Comparison of ENCODE assay signal across 8 cellular contexts in the genomic region with DNA sequence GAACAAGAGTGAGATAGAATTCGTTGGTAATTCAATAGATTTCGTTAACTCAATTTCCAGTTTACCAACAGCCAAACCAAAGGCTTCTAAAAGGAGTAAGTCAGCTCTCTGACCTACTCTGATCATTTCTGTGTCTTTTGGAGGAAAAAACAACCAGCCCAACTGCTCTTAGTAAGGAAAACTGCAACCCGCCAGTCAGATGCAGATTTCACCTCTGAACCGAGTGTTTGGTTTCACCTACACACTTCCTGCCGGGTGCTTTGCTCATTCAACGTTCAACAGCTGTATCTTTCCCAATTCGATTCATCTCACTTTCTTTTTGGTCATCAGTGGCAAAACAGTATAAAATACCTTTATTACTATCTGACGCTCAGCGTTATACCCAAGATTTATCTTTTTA. TPM values are rescaled to one million over a fixed set of nuclear protein-coding genes. Genes with fewer than 3 reads are reported as not detected.
DNase-seq lines count a peak whose midpoint lies in the region; ATAC-seq, FAIRE-seq and TF ChIP-seq lines count a peak whose summit lies in the region.

No MANE protein-coding gene starts in this region.

- H4K20me1 ChIP-seq in astrocyte (ENCODE audit: insufficient read depth, low read length), result no peaks in the 10 kb centered on the region

- H3K4me1 ChIP-seq in HUES6 (ENCODE audit: control insufficient read depth, insufficient read depth, low read length) (peaks cover 29% of the 10 kb centered on the region), astrocyte (ENCODE audit: insufficient read depth, low read length) (peaks cover 10% of the 10 kb centered on the region), subcutaneous abdominal adipose tissue (ENCODE audit: control insufficient read depth in 5 of 5, insufficient read depth in 5 of 5, low read length in 5 of 5) (peaks cover 0 to 33% (median 5%) of the 10 kb centered on the region in 5 donors), suprapubic skin (peaks cover 4% of the 10 kb centered on the region)

- H2AFZ ChIP-seq in astrocyte (ENCODE audit: low read depth, low read length), result no peak overlapping the region

- H3K36me3 ChIP-seq in HUES6 (ENCODE audit: control insufficient read depth, insufficient read depth, low read length) (no peaks in the 10 kb centered on the region), astrocyte (ENCODE audit: insufficient read depth, low read length) (no peaks in the 10 kb centered on the region), subcutaneous abdominal adipose tissue (ENCODE audit: control insufficient read depth in 5 of 5, insufficient read depth in 5 of 5, low read length in 5 of 5) (no peaks in the 10 kb centered on the region), suprapubic skin (no peaks in the 10 kb centered on the region)

- H3K4me3 Mint-ChIP-seq in activated T-cell treated with anti-CD3 and anti-CD28 coated beads, Interleukin-2, amount 50 U/mL, for 24 hours, result peak overlapping the region; percentile 69
- H3K4me3 Mint-ChIP-seq in astrocyte (ENCODE audit: unreplicated experiment), result no peak overlapping the region

- no peak for TF ChIP-seq CTCF in astrocyte (IDR thresholded peaks at IDR 0.05; ENCODE audit: insufficient read depth, low read depth, low read length)
- TF ChIP-seq CTCF in suprapubic skin (IDR thresholded peaks at IDR 0.05), result no peak

- TF ChIP-seq EP300 in suprapubic skin (IDR thresholded peaks at IDR 0.05), result no peak

- no peak for ATAC-seq in GM19328 (IDR thresholded peaks at IDR 0.05; ENCODE audit: unreplicated experiment)

- DNase-seq in activated T-cell treated with anti-CD3 and anti-CD28 coated beads, Interleukin-2, amount 50 U/mL, for 24 hours, result no peak
- DNase-seq in activated T-cell treated with anti-CD3 and anti-CD28 coated beads for 4 hours (no peak), astrocyte (ENCODE audit: low read depth) (no peak), suprapubic skin (ENCODE audit: low spot score in 2 of 2) (no peak), NCI-H146 (lab: John Stamatoyannopoulos, UW) (no peak)

- H3K9me3 ChIP-seq in HUES6 (ENCODE audit: control insufficient read depth, insufficient read depth, low read depth, low read length) (no peaks in the 10 kb centered on the region), astrocyte (ENCODE audit: insufficient read depth, low read depth, low read length) (no peaks in the 10 kb centered on the region), subcutaneous abdominal adipose tissue (ENCODE audit: control insufficient read depth in 5 of 5, low read length in 5 of 5) (no peaks in the 10 kb centered on the region), suprapubic skin (no peaks in the 10 kb centered on the region)

- peak; percentile 80 for FAIRE-seq in astrocyte (lab: Jason Lieb, UNC)

- peak overlapping the region; percentile 91 for H3K27ac Mint-ChIP-seq in activated T-cell treated with anti-CD3 and anti-CD28 coated beads, Interleukin-2, amount 50 U/mL, for 24 hours
- H3K27ac Mint-ChIP-seq in astrocyte (ENCODE audit: unreplicated experiment), result no peak overlapping the region

- H3K9me3 Mint-ChIP-seq in activated T-cell treated with anti-CD3 and anti-CD28 coated beads, Interleukin-2, amount 50 U/mL, for 24 hours, result no peaks in the 10 kb centered on the region
- H3K9me3 Mint-ChIP-seq in astrocyte (ENCODE audit: unreplicated experiment), result no peaks in the 10 kb centered on the region

- peaks cover 74% of the 10 kb centered on the region for H3K4me1 Mint-ChIP-seq in activated T-cell treated with anti-CD3 and anti-CD28 coated beads, Interleukin-2, amount 50 U/mL, for 24 hours (ENCODE audit: low read depth)
- peaks cover 20% of the 10 kb centered on the region for H3K4me1 Mint-ChIP-seq in astrocyte (ENCODE audit: low read depth, unreplicated experiment)

- H3K9ac ChIP-seq in HUES6 (ENCODE audit: low read length) (no peak overlapping the region), astrocyte (ENCODE audit: low read length) (no peak overlapping the region), subcutaneous abdominal adipose tissue (ENCODE audit: low read length in 5 of 5) (peak overlapping the region in 1 of 5 donors; percentile 27)

- no peaks in the 10 kb centered on the region for H3K79me2 ChIP-seq in astrocyte (ENCODE audit: insufficient read depth, low read length)

- H3K4me3 ChIP-seq in HUES6 (ENCODE audit: low read depth, low read length), result no peak overlapping the region
- no peak overlapping the region for H3K4me3 ChIP-seq in astrocyte (ENCODE audit: insufficient read depth, low read depth, low read length)
- H3K4me3 ChIP-seq in subcutaneous abdominal adipose tissue (ENCODE audit: low read depth in 1 of 5, low read length in 5 of 5), result no peak overlapping the region
- H3K4me3 ChIP-seq in suprapubic skin, result no peak overlapping the region

- H3K27me3 Mint-ChIP-seq in activated T-cell treated with anti-CD3 and anti-CD28 coated beads, Interleukin-2, amount 50 U/mL, for 24 hours, result peaks cover 39% of the 10 kb centered on the region
- H3K27me3 Mint-ChIP-seq in astrocyte (ENCODE audit: low read depth, unreplicated experiment), result no peaks in the 10 kb centered on the region

- 74% methylated on average over 9 of the region's 9 CpGs for WGBS in suprapubic skin

- H3K4me2 ChIP-seq in astrocyte (ENCODE audit: low read length), result peak overlapping the region; percentile 44

- H3K27ac ChIP-seq in HUES6 (ENCODE audit: low read depth, low read length), result 0 out of 2 replicates have a peak overlapping the region, but pooled peaks have one; percentile 2
- no peak overlapping the region for H3K27ac ChIP-seq in astrocyte (ENCODE audit: low read depth, low read length)
- H3K27ac ChIP-seq in subcutaneous abdominal adipose tissue (ENCODE audit: low read depth, low read length), result peak overlapping the region; percentile 57
- no peak overlapping the region for H3K27ac ChIP-seq in suprapubic skin

- no peaks in the 10 kb centered on the region for H3K27me3 ChIP-seq in HUES6 (ENCODE audit: control insufficient read depth, insufficient read depth, low read length)
- no peaks in the 10 kb centered on the region for H3K27me3 ChIP-seq in astrocyte (ENCODE audit: insufficient read depth, low read length)
- H3K27me3 ChIP-seq in subcutaneous abdominal adipose tissue (ENCODE audit: control insufficient read depth in 5 of 5, insufficient read depth in 4 of 5, low read length in 5 of 5), result peaks cover 0 to 2% (median 0%) of the 10 kb centered on the region in 5 donors
- H3K27me3 ChIP-seq in suprapubic skin, result no peaks in the 10 kb centered on the region

- H3K36me3 Mint-ChIP-seq in activated T-cell treated with anti-CD3 and anti-CD28 coated beads, Interleukin-2, amount 50 U/mL, for 24 hours (ENCODE audit: low read depth), result no peaks in the 10 kb centered on the region
- no peaks in the 10 kb centered on the region for H3K36me3 Mint-ChIP-seq in astrocyte (ENCODE audit: low read depth, unreplicated experiment)

- TF ChIP-seq POLR2A in suprapubic skin (IDR thresholded peaks at IDR 0.05), result no peak

RNA-seq across cellular contexts. Expression of gene TMSB4X, which starts 24.5 kb away (rescaled TPM):
- total RNA-seq in astrocyte (3,722 and 4,388 TPM in 2 replicates), suprapubic skin (1,000 to 10,000 TPM in 3 of 4 donors, 100 to 1,000 TPM in 1; 880 to 1,466 (median 1,228) TPM)

RNA-seq across cellular contexts. Expression of gene FAM9C, which starts 45.0 kb away (rescaled TPM):
- total RNA-seq in astrocyte, result 0.16 TPM in 1 of 2 replicates, not detected in the other
- not detected for total RNA-seq in suprapubic skin

Comparison
In these comparisons a context has a peak if more than half of its experiments do, and no peak if none do; other contexts are left out.
1. H3K27ac ChIP-seq: peak in HUES6 (single experiment) and subcutaneous abdominal adipose tissue (single experiment); none in astrocyte (single experiment) and suprapubic skin (single experiment).